Comparison of ENCODE assay signal across 21 cellular contexts in the genomic region with DNA sequence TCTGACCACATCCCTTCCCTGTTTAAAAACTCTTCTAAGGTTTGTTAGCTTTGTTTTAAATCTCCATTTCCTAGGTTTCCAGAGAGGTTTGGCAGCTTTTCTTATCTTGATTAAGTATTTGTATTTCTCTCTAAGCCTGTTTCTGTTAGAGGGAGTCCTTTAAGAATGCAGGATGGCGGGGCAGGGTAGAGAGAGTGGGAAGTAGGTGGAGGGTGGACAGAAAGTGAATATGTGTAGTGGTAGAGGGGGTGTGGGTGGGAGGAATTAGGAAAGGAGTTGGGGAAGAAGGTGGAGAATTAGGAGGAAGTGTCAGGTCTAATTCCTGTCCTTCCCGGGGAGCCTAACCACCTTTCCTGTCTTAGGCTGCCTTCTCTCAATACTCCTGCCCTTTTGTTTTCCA. TPM values are rescaled to one million over a fixed set of nuclear protein-coding genes. Genes with fewer than 3 reads are reported as not detected.
DNase-seq lines count a peak whose midpoint lies in the region; ATAC-seq, FAIRE-seq and TF ChIP-seq lines count a peak whose summit lies in the region.
"Had no signal": no experiment of that assay in that cellular context is flagged by ENCODE, and none has a peak within 500 bp of the region (broad histone marks: within the 10 kb centered on the region; RNA-seq: fewer than 3 reads in every experiment).

No MANE protein-coding gene starts in this region.

- TF ChIP-seq POLR2A in K562 (conservative IDR thresholded peaks at IDR 0.05) = no peak

- H3K9ac ChIP-seq in K562 (ENCODE audit: insufficient read depth in 1 of 2, low read depth in 2 of 2, low read length in 2 of 2) = no peak overlapping the region

- no peaks in the 10 kb centered on the region for H3K9me3 ChIP-seq in K562 (replicated peaks; ENCODE audit: control insufficient read depth, insufficient read depth, low read depth, low read length)
- H3K9me3 ChIP-seq: A549, BE2C had no signal

- TF ChIP-seq CTCF in K562 (IDR thresholded peaks at IDR 0.05 in 2 of 3, conservative IDR thresholded peaks at IDR 0.05 in 1 of 3; ENCODE audit: insufficient read depth in 2 of 3, low read depth in 1 of 3, low read length in 3 of 3) (no peak), mesothelial cell of epicardium (IDR thresholded peaks at IDR 0.05; ENCODE audit: unreplicated experiment) (no peak)

- no peaks in the 10 kb centered on the region for H3K36me3 Mint-ChIP-seq in mesothelial cell of epicardium
- H3K36me3 Mint-ChIP-seq: CD8-positive, alpha-beta T cell had no signal

- no peak for TF ChIP-seq EP300 in K562 (IDR thresholded peaks at IDR 0.05; ENCODE audit: low read length)

- ATAC-seq in K562 (peak; percentile 61; the same call in 2 of the 3 replicates), GM21737 (IDR thresholded peaks at IDR 0.05; ENCODE audit: unreplicated experiment) (no peak)
- ATAC-seq: A549; CD8-positive, alpha-beta T cell; HCT116 had no signal

- FAIRE-seq in K562 (lab: Jason Lieb, UNC) = no peak
- FAIRE-seq: A549, D721Med, G401.6, GM12891, H1 had no signal

- no peak for TF ChIP-seq RAD21 in K562 (CRISPR knock-in tag; conservative IDR thresholded peaks at IDR 0.05 in 1 of 2, IDR thresholded peaks at IDR 0.05 in 1 of 2)

- H3K4me2 ChIP-seq in K562 (ENCODE audit: insufficient read depth, low read length) = no peak overlapping the region
- H3K4me2 ChIP-seq: A549 had no signal

- no peak overlapping the region for H3K4me3 Mint-ChIP-seq in mesothelial cell of epicardium
- H3K4me3 Mint-ChIP-seq: CD8-positive, alpha-beta T cell; IgD-negative memory B cell had no signal

- no peak overlapping the region for H3K4me3 ChIP-seq in K562
- H3K4me3 ChIP-seq: A549 had no signal

- WGBS in K562 (ENCODE audit: insufficient coverage, low coverage, missing lambda C conversion rate) = 15% methylated on average over 2 of the region's 2 CpGs

- no peaks in the 10 kb centered on the region; a peak in 1 of 5 replicates for H3K27me3 ChIP-seq in K562 (ENCODE audit: control insufficient read depth in 2 of 2, insufficient read depth in 2 of 2, low read length in 2 of 2)
- H3K27me3 ChIP-seq: BE2C had no signal

- no peaks in the 10 kb centered on the region for H3K9me3 Mint-ChIP-seq in mesothelial cell of epicardium
- H3K9me3 Mint-ChIP-seq: CD8-positive, alpha-beta T cell; IgD-negative memory B cell had no signal

- H3K9me1 ChIP-seq in K562 (ENCODE audit: control insufficient read depth, insufficient read depth, low read length) = no peaks in the 10 kb centered on the region

- peaks cover 17% of the 10 kb centered on the region for H3K4me1 Mint-ChIP-seq in mesothelial cell of epicardium

- DNase-seq in OCI-M1 (lab: John Stamatoyannopoulos, UW) = peak; percentile 15
- DNase-seq in K562 (ENCODE audit: extremely low read depth in 1 of 4, low spot score in 3 of 4) = no peak
- no peak for DNase-seq in mesothelial cell of epicardium (ENCODE audit: low spot score in 2 of 2, unreplicated experiment in 2 of 2)
- DNase-seq in NCI-H146 (lab: John Stamatoyannopoulos, UW) = no peak
- DNase-seq in pons (ENCODE audit: low spot score) = no peak
- DNase-seq in CD1c-positive myeloid dendritic cell (ENCODE audit: extremely low spot score) = no peak
- DNase-seq: BE2C; CD8-positive, alpha-beta T cell; COR-L47; DMS153; DMS79 treated with DMSO at 0.1 percent for 48 hours; EL had no signal

- H3K79me2 ChIP-seq in K562 (ENCODE audit: control insufficient read depth, insufficient read depth, low read length) = no peaks in the 10 kb centered on the region

- H3K27ac Mint-ChIP-seq in mesothelial cell of epicardium = peak overlapping the region; percentile 67
- H3K27ac Mint-ChIP-seq: CD8-positive, alpha-beta T cell; IgD-negative memory B cell had no signal

- no peaks in the 10 kb centered on the region for H3K36me3 ChIP-seq in K562 (ENCODE audit: control insufficient read depth, insufficient read depth, low read length)
- H3K36me3 ChIP-seq: BE2C had no signal

- POLR2A ChIA-PET in K562 (lab: Yijun Ruan, JAX) = no interaction called here

- in situ Hi-C loops in K562 (cut with MboI) = no loop called here

- no TSS peak for BruUV-seq in K562 (replicated peaks; lab: Mats Ljungman, UMichigan)

- no peak overlapping the region for H3K27ac ChIP-seq in K562 (ENCODE audit: extremely low read depth, low read depth, low read length)
- H3K27ac ChIP-seq: A549, C4-2B had no signal

- intact Hi-C loops in K562 (cut with micrococcal nuclease) = no loop called here

- H4K20me1 ChIP-seq in K562 (replicated peaks; ENCODE audit: control insufficient read depth, insufficient read depth, low read length) = no peaks in the 10 kb centered on the region

- H3K27me3 Mint-ChIP-seq in mesothelial cell of epicardium (ENCODE audit: low read depth) = no peaks in the 10 kb centered on the region

- CTCF ChIA-PET in K562 (lab: Yijun Ruan, JAX; ENCODE audit: low intra/inter-chr PET ratio) = no interaction called here

- peak overlapping the region; percentile 57 for H2AFZ ChIP-seq in K562 (ENCODE audit: low read depth, low read length)

- H3K4me1 ChIP-seq in K562 (replicated peaks in 1 of 2; ENCODE audit: control insufficient read depth in 2 of 2, insufficient read depth in 2 of 2, low read length in 2 of 2) = no peaks in the 10 kb centered on the region
- H3K4me1 ChIP-seq: A549, BE2C had no signal

TF ChIP-seq in K562, 482 proteins besides CTCF, POLR2A, EP300 and RAD21 (continues in another document):
- TF ChIP-seq, protein P1, sequence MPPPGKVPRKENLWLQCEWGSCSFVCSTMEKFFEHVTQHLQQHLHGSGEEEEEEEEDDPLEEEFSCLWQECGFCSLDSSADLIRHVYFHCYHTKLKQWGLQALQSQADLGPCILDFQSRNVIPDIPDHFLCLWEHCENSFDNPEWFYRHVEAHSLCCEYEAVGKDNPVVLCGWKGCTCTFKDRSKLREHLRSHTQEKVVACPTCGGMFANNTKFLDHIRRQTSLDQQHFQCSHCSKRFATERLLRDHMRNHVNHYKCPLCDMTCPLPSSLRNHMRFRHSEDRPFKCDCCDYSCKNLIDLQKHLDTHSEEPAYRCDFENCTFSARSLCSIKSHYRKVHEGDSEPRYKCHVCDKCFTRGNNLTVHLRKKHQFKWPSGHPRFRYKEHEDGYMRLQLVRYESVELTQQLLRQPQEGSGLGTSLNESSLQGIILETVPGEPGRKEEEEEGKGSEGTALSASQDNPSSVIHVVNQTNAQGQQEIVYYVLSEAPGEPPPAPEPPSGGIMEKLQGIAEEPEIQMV (tag; conservative IDR thresholded peaks at IDR 0.05; ENCODE audit: low read depth) = no peak
- TF ChIP-seq POLR2B (IDR thresholded peaks at IDR 0.05; ENCODE audit: low read depth, partially characterized antibody) (no peak), DPF2 (IDR thresholded peaks at IDR 0.05) (no peak), ZNF3 (CRISPR knock-in tag; IDR thresholded peaks at IDR 0.05) (no peak), SIRT6 (IDR thresholded peaks at IDR 0.05; ENCODE audit: low read depth, low read length) (no peak), ZNF239 (CRISPR knock-in tag; IDR thresholded peaks at IDR 0.05) (no peak), ZNF785 (CRISPR knock-in tag; IDR thresholded peaks at IDR 0.05) (no peak), PPARD (CRISPR knock-in tag; IDR thresholded peaks at IDR 0.05) (no peak), WHSC1 (IDR thresholded peaks at IDR 0.05; ENCODE audit: low read length) (no peak), NKRF (IDR thresholded peaks at IDR 0.05; ENCODE audit: borderline replicate concordance) (no peak), SNRNP70 (optimal IDR thresholded peaks at IDR 0.05; ENCODE audit: low read depth, low read length) (no peak)

RNA-seq across cellular contexts. Expression of gene SERBP1, which starts 21.2 kb away (rescaled TPM):
- 44.8 and 218 TPM in 2 replicates for total RNA-seq in K562 (2011; cell fraction: chromatin; rRNA removed; ENCODE audit: low replicate concordance)
- 38.5 and 46.2 TPM in 2 replicates for total RNA-seq in K562 (2011; cell fraction: nucleolus; rRNA removed)
- 82.6 and 125 TPM in 2 replicates for total RNA-seq in K562 (2011; cell fraction: nucleoplasm; rRNA removed)
- 656 and 761 TPM in 2 replicates for total RNA-seq in K562 (2014; rRNA removed)
- total RNA-seq in K562 (2014; rRNA removed; fragmentation: Illumina TruSeq; extraction: Trizol) = 464 and 519 TPM in 2 replicates
- total RNA-seq in K562 (2015; rRNA removed; fragmentation: Illumina TruSeq; extraction: Trizol) = 523 and 537 TPM in 2 replicates
- total RNA-seq in K562 (2021) = 415 and 449 TPM in 2 replicates
- 295 and 420 TPM in 2 replicates for polyA plus RNA-seq in K562 (2011; rRNA removed)
- 136 and 207 TPM in 2 replicates for polyA plus RNA-seq in K562 (2011; cell fraction: cytosol; rRNA removed)
- 65.4 and 88.8 TPM in 2 replicates for polyA plus RNA-seq in K562 (2011; cell fraction: nucleus; rRNA removed)
- polyA plus RNA-seq in K562 (2012) = 218 and 429 TPM in 2 replicates
- polyA plus RNA-seq in K562 (2014; fragmentation: Illumina TruSeq; extraction: Trizol) = 492 and 549 TPM in 2 replicates
- polyA plus RNA-seq in K562 (2014; fragmentation: Nextera tagmentation; extraction: Ambion mirVana) = 10 to 100 TPM; 79.9 to 81.2 TPM
- polyA plus RNA-seq in K562 (2014; rRNA removed) = 494 and 522 TPM in 2 replicates
- 427 and 585 TPM in 2 replicates for polyA minus RNA-seq in K562 (2011; rRNA and poly(A)+ RNA removed)
- 185 and 239 TPM in 2 replicates for polyA minus RNA-seq in K562 (2011; cell fraction: cytosol; rRNA and poly(A)+ RNA removed)
- 63.4 and 107 TPM in 2 replicates for polyA minus RNA-seq in K562 (2011; cell fraction: nucleus; rRNA and poly(A)+ RNA removed)
- total RNA-seq in mesothelial cell of epicardium = 248 to 259 TPM (median 255 TPM) in 3 replicates
